26 cellular contexts compared by ENCODE assay signal in the genomic region with DNA sequence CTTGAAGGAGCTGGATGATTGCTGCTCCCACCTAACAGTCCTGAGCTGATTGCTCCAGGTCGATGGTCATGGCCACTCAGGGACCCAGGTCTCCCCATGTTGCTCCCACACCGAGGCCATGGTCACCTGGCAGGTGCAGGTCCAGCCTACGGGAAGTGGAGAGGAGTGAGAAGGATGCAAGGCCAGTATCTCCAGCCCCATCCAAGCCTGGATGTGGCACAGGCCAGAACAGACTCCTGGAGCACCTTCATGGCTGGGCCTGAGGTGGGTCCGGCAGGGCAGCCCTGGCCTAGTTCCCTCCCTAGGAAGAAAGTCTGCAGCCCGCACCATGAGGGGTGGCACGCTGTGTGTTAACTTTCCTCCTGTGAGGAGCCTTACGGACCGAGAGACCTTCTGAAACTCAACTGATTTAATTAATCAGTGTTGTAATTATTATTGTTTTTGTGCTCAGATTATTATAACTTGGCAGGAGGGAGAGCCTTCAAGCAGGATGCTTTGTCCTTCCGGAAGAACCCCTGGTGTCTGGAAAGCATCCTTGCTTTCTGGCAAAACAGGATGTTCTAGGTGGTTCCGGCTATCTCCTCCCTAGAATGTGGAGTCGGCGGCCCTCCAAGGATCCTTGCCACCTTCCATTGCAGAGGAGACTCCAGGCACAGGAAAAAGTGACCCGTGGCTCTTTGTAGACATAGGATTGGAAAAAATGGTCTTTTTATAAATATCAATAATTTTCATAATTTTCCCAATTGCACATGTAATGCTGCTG.
DNase-seq lines count a peak whose midpoint lies in the region; ATAC-seq, FAIRE-seq and TF ChIP-seq lines count a peak whose summit lies in the region.
"Had no signal": no experiment of that assay in that cellular context is flagged by ENCODE, and none has a peak within 500 bp of the region (broad histone marks: within the 10 kb centered on the region; RNA-seq: fewer than 3 reads in every experiment).

No MANE protein-coding gene starts in this region.

- no peak overlapping the region for H3K9ac ChIP-seq in HepG2 (ENCODE audit: insufficient read depth, low read depth, low read length)
- H3K9ac ChIP-seq: BLaER1 treated with 17β-estradiol and CSF1 and Interleukin-3, amounts not matched to agents 10 nM and 100 nM; GM23248 had no signal

- no peaks in the 10 kb centered on the region for H3K4me1 ChIP-seq in right lobe of liver
- H3K4me1 ChIP-seq in HepG2 (ENCODE audit: insufficient read depth, low read length): peaks cover 18% of the 10 kb centered on the region
- H3K4me1 ChIP-seq in right cardiac atrium (ENCODE audit: control insufficient read depth, insufficient read depth, low read length): no peaks in the 10 kb centered on the region

- H4K20me1 ChIP-seq in HepG2 (ENCODE audit: insufficient read depth, low read length): no peaks in the 10 kb centered on the region
- H4K20me1 ChIP-seq: BLaER1 treated with 17β-estradiol and CSF1 and Interleukin-3, amounts not matched to agents 10 nM and 100 nM had no signal

- TF ChIP-seq POLR2A in right lobe of liver (IDR thresholded peaks at IDR 0.05): no peak
- no peak for TF ChIP-seq POLR2A in HepG2 (IDR thresholded peaks at IDR 0.05; ENCODE audit: insufficient read depth in 1 of 2, low read depth in 2 of 2, low read length in 2 of 2)

- intact Hi-C loops in right lobe of liver (cut with DNase I) (no loop called here), HepG2 (cut with micrococcal nuclease; ENCODE audit: unreplicated experiment) (no loop called here), right cardiac atrium (cut with DNase I) (no loop called here), posterior vena cava (cut with DNase I) (no loop called here)

- FAIRE-seq in HepG2 (lab: Jason Lieb, UNC): no peak
- FAIRE-seq: A549, G401.6, HTR-8/SVneo had no signal

- H3K36me3 ChIP-seq in right lobe of liver (no peaks in the 10 kb centered on the region), HepG2 (replicated peaks in 1 of 2; ENCODE audit: control insufficient read depth in 1 of 2, insufficient read depth in 2 of 2, low read length in 2 of 2) (no peaks in the 10 kb centered on the region)
- H3K36me3 ChIP-seq: BLaER1 treated with 17β-estradiol and CSF1 and Interleukin-3, amounts not matched to agents 10 nM and 100 nM; SJSA1 had no signal

- WGBS in right lobe of liver (ENCODE audit: insufficient coverage, low coverage, low lambda C conversion rate, missing lambda C conversion rate): 46% methylated on average over 4 of the region's 13 CpGs
- WGBS in HepG2 (ENCODE audit: low lambda C conversion rate): 48% methylated on average over 11 of the region's 13 CpGs
- 71% methylated on average over 13 of the region's 13 CpGs for WGBS in right cardiac atrium

- ATAC-seq in right lobe of liver (peak; percentile 23 to 50 (median 40)), HepG2 (no peak), right cardiac atrium (no peak), HG02678 (IDR thresholded peaks at IDR 0.05; ENCODE audit: unreplicated experiment) (no peak)
- ATAC-seq: A549 had no signal

- BruUV-seq in HepG2 (replicated peaks; lab: Mats Ljungman, UMichigan): no TSS peak

- in situ Hi-C loops in HepG2 (cut with HindIII; ENCODE audit: extremely low pct_ligation_motif_present, low pct_unique_long_range_greater_than_20kb): no loop called here

- no peaks in the 10 kb centered on the region for H3K9me3 ChIP-seq in right lobe of liver
- peaks cover 9% of the 10 kb centered on the region; the same call in 1 of the 2 replicates for H3K9me3 ChIP-seq in HepG2 (ENCODE audit: low read length)
- no peaks in the 10 kb centered on the region for H3K9me3 ChIP-seq in right cardiac atrium (ENCODE audit: control insufficient read depth, low read length)

- DNase-seq in right lobe of liver (peak in 1 of 3 donors; percentile 37), HepG2 (ENCODE audit: low spot score) (no peak), right cardiac atrium (peak in 2 of 3 donors; percentile 16 to 18), posterior vena cava (ENCODE audit: low spot score) (peak; percentile 60), NCI-H2227 (lab: John Stamatoyannopoulos, UW; ENCODE audit: unreplicated experiment) (no peak)
- DNase-seq in activated effector memory CD4-positive, alpha-beta T cell treated with Interleukin-2 at 50 U/mL for 16 hours: no peak
- DNase-seq: AML-193; CD4-positive, alpha-beta memory T cell; COR-L47; GM23248; H7; KBM-7; MV-4-11; NCI-H1105; NCI-H1436 treated with DMSO at 0.1 percent for 48 hours; NCI-H187 treated with DMSO at 0.1 percent for 48 hours; NCI-H2171 treated with DMSO at 0.1 percent for 48 hours; NCI-H446; NCI-H524 treated with DMSO at 0.1 percent for 48 hours; NCI-H774 had no signal

- no peaks in the 10 kb centered on the region for H3K79me2 ChIP-seq in HepG2 (ENCODE audit: insufficient read depth, low read length)

- CTCF ChIA-PET in HepG2 (lab: Yijun Ruan, JAX; ENCODE audit: low intra/inter-chr PET ratio, low total read pairs): no interaction called here

- H3K27ac ChIP-seq in right lobe of liver (no peak overlapping the region), HepG2 (ENCODE audit: extremely low read length, insufficient read depth, low read length) (no peak overlapping the region), right cardiac atrium (ENCODE audit: low read length) (no peak overlapping the region)
- H3K27ac ChIP-seq: A549; BLaER1 treated with 17β-estradiol and CSF1 and Interleukin-3, amounts not matched to agents 10 nM and 100 nM; GM23248; SJSA1 had no signal

- H2AFZ ChIP-seq in HepG2 (ENCODE audit: low read length): no peak overlapping the region
- H2AFZ ChIP-seq: GM23248 had no signal

- TF ChIP-seq EP300 in HepG2 (IDR thresholded peaks at IDR 0.05; ENCODE audit: low read depth in 2 of 2, low read length in 2 of 2): no peak
- no peak for TF ChIP-seq EP300 in HepG2 (CRISPR knock-in tag; IDR thresholded peaks at IDR 0.05; ENCODE audit: borderline replicate concordance)

- TF ChIP-seq CTCF in right lobe of liver (IDR thresholded peaks at IDR 0.05) (no peak), HepG2 (CRISPR knock-in tag; IDR thresholded peaks at IDR 0.05) (no peak)

- no peak for TF ChIP-seq RAD21 in HepG2 (CRISPR knock-in tag; IDR thresholded peaks at IDR 0.05)

- H3K4me3 ChIP-seq in right lobe of liver (no peak overlapping the region), HepG2 (replicated peaks in 1 of 3; ENCODE audit: insufficient read depth in 1 of 3, low read depth in 2 of 3, low read length in 3 of 3) (no peak overlapping the region), right cardiac atrium (ENCODE audit: low read length) (no peak overlapping the region)
- H3K4me3 ChIP-seq: A549; BLaER1 treated with 17β-estradiol and CSF1 and Interleukin-3, amounts not matched to agents 10 nM and 100 nM; GM23248; SJSA1 had no signal

- no peaks in the 10 kb centered on the region for H3K27me3 ChIP-seq in right lobe of liver
- peaks cover 6 to 37% of the 10 kb centered on the region in 2 experiments; a peak in 4 of 5 replicates for H3K27me3 ChIP-seq in HepG2 (ENCODE audit: control insufficient read depth in 1 of 2, insufficient read depth in 2 of 2, low read length in 2 of 2)
- H3K27me3 ChIP-seq in right cardiac atrium (ENCODE audit: control insufficient read depth, insufficient read depth): no peaks in the 10 kb centered on the region
- H3K27me3 ChIP-seq: BLaER1 treated with 17β-estradiol and CSF1 and Interleukin-3, amounts not matched to agents 10 nM and 100 nM had no signal

- POLR2A ChIA-PET in HepG2 (lab: Yijun Ruan, JAX): no interaction called here

- H3K4me2 ChIP-seq in HepG2 (ENCODE audit: low read depth, low read length): no peak overlapping the region
- H3K4me2 ChIP-seq: A549; BLaER1 treated with 17β-estradiol and CSF1 and Interleukin-3, amounts not matched to agents 10 nM and 100 nM had no signal

TF ChIP-seq in HepG2, 621 proteins besides CTCF, POLR2A, EP300 and RAD21 (continues in another document):
- no peak for TF ChIP-seq KLF9 (CRISPR knock-in tag; IDR thresholded peaks at IDR 0.05; ENCODE audit: low read depth)
- no peak for TF ChIP-seq ZNF276 (CRISPR knock-in tag; IDR thresholded peaks at IDR 0.05; ENCODE audit: low read depth)
- TF ChIP-seq, protein P1, sequence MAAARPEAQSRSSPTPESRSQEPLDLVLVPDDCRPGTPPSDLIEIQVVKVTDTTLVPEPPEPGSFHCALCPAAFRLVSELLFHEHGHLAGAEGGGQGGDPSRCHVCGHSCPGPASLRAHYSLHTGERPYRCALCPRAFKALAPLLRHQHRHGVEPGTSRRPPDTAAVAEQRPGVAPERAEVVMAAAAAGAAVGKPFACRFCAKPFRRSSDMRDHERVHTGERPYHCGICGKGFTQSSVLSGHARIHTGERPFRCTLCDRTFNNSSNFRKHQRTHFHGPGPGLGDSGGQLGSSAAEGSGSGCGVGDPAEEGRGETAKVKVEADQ (CRISPR knock-in tag; IDR thresholded peaks at IDR 0.05; ENCODE audit: borderline replicate concordance): no peak
- TF ChIP-seq EZH2 (conservative IDR thresholded peaks at IDR 0.05; ENCODE audit: low read depth, low read length): no peak
- TF ChIP-seq ZZZ3 (CRISPR knock-in tag; IDR thresholded peaks at IDR 0.05; ENCODE audit: borderline replicate concordance): no peak
- no peak for TF ChIP-seq KDM6A (CRISPR knock-in tag; IDR thresholded peaks at IDR 0.05; ENCODE audit: low read depth)

Comparison
In these comparisons a context has a peak if more than half of its experiments do, and no peak if none do; other contexts are left out.
1. ATAC-seq: peak in right lobe of liver (4 of 4); none in HepG2 (single experiment), right cardiac atrium (0 of 2) and HG02678 (single experiment).
2. DNase-seq: peak in right cardiac atrium (2 of 3) and posterior vena cava (single experiment); none in HepG2 (single experiment), activated effector memory CD4-positive, alpha-beta T cell treated with Interleukin-2 at 50 U/mL for 16 hours (single experiment) and NCI-H2227 (single experiment).